ENCODE assay signal across 8 cellular contexts in the genomic region with DNA sequence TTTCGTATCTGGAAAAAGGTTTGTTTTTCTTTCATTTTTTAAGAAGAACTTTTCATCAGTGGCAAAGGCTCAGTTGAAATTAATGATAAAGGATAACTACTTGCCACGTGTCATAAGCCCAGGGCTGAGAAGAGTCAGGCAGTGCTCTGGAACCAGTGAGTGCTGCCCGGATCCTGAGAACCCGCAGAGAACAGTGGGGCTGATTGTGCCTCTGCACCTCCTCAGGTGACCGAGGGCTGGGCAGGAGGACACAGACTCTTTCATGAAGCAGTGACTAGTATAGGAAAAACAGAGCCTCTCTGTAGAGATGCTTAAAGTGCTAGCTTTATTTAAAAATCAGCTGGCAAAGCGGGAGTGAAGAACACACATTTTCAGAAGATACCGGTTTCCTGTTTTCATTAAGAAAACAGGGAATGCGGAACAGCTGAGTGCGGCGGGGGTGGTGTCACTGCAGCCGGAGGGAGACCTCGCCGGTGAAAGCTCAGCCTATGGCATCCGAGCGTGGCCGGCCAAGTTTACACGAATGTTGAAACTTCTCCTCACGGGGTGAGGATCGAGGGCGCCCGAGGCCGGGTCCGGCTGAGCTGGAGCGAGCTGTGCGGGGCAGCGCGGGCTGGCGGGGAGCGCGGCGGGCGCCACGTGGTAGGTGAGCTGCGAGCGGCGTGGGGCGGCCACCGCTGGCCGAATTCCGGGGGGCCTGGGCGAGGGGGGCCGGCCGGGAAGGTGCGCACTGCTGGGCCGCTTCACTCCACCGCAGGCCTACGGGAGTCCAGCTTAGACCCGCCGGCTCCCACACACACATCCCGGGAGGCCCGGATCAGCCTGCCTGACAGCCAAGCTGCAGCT.
DNase-seq lines count a peak whose midpoint lies in the region; ATAC-seq and TF ChIP-seq lines count a peak whose summit lies in the region.

No MANE protein-coding gene starts in this region.

- WGBS in ovary, 3 donors = 0 to 1% (median 0%) methylated on average over 36 to 51 of the region's 51 CpGs

- H3K4me1 ChIP-seq in ovary (ENCODE audit: insufficient read depth) = peaks cover 4% of the 10 kb centered on the region

- ATAC-seq in left cardiac atrium = peak; percentile 83 to 86

- TF ChIP-seq CTCF in ovary (IDR thresholded peaks at IDR 0.05) = no peak

- H3K27me3 ChIP-seq in ovary = no peaks in the 10 kb centered on the region

- TF ChIP-seq EP300 in ovary (IDR thresholded peaks at IDR 0.05) = no peak

- DNase-seq in activated gamma-delta T cell treated with Interleukin-2 at 50 U/mL for 16 hours (peak; percentile 11), activated gamma-delta T cell (lab: John Stamatoyannopoulos, UW) (no peak), RPMI7951 (ENCODE audit: low read depth) (peak; percentile 71), left cardiac atrium (peak; percentile 79), ovary (peak; percentile 78 to 85 (median 81)), NCI-H2081 (lab: John Stamatoyannopoulos, UW) (no peak), NCI-H2171 (lab: John Stamatoyannopoulos, UW) (no peak)

- no peaks in the 10 kb centered on the region for H3K36me3 ChIP-seq in ovary

- intact Hi-C loops in left cardiac atrium (cut with DNase I) (no loop called here), ovary (cut with DNase I) (loop anchor here in 1 of 4 donors (5.0 kb wide), 1 partner anchor 35 kb away; no protein-coding TSS in a partner anchor)

- H3K27ac ChIP-seq in angular gyrus (ENCODE audit: low read depth, low read length) (peak overlapping the region; percentile 55), ovary (peak overlapping the region; percentile 64 to 69)

- H3K4me3 ChIP-seq in ovary = peak overlapping the region; percentile 59

- no peak for TF ChIP-seq POLR2A in ovary (IDR thresholded peaks at IDR 0.05)

- H3K9me3 ChIP-seq in ovary = no peaks in the 10 kb centered on the region

Comparison
In these comparisons a context has a peak if more than half of its experiments do, and no peak if none do; other contexts are left out.
1. DNase-seq: peak in activated gamma-delta T cell treated with Interleukin-2 at 50 U/mL for 16 hours (single experiment), RPMI7951 (single experiment), left cardiac atrium (single experiment) and ovary (5 of 5); none in activated gamma-delta T cell (single experiment), NCI-H2081 (0 of 2) and NCI-H2171 (single experiment).